In the genomic region with DNA sequence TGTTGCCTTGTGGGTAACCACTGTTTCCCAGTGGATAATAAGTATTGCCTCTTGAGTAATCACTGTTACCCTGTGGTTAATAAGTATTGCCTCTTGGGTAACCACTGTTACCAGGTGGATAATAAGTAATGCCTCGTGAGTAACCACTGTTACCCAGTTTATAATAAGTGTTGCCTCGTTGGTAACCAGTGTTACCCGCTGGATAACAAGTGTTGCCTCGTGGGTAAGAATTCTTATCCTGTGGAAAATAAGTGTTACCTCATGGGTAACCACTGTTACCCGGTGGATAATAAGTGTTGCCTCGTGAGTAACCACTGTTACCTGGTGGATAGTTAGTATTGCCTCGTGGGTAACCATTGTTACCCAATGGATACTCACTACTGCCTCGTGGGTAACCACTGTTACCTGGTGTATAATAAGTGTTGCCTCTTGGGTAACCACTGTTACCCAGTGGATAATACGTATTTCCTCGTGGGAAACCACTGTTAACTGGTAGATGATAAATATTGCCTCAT, we compare ENCODE assay signal across 32 cellular contexts. TPM values are rescaled to one million over a fixed set of nuclear protein-coding genes. Genes with fewer than 3 reads are reported as not detected.
"Had no signal": no experiment of that assay in that cellular context is flagged by ENCODE, and none has a peak within 500 bp of the region (broad histone marks: within the 10 kb centered on the region; RNA-seq: fewer than 3 reads in every experiment).

No MANE protein-coding gene starts in this region.

- ATAC-seq: activated CD4-positive, alpha-beta T cell treated with anti-CD3 and anti-CD28 coated beads for 36 hours; activated CD8-positive, alpha-beta memory T cell treated with anti-CD3 and anti-CD28 coated beads, Interleukin-2, amount 10 ng/mL, durations not matched to agents 7 days and 5 days; activated CD8-positive, alpha-beta T cell treated with anti-CD3 and anti-CD28 coated beads, Interleukin-2, amount 10 ng/mL, durations not matched to agents 7 days and 5 days; activated naive CD4-positive, alpha-beta T cell treated with anti-CD3 and anti-CD28 coated beads, Interleukin-2, amount 50 U/mL, for 72 hours; esophagus mucosa; foreskin keratinocyte; gastrocnemius medialis; heart left ventricle had no signal

- H3K9me3 ChIP-seq: ascending aorta, breast epithelium, colonic mucosa, gastrocnemius medialis had no signal

- H3K27me3 ChIP-seq: ascending aorta, breast epithelium, cardiac muscle cell, colonic mucosa, foreskin keratinocyte, gastrocnemius medialis, heart left ventricle had no signal

- H3K4me3 ChIP-seq: ascending aorta, breast epithelium, cardiac muscle cell, colonic mucosa, gastrocnemius medialis, heart left ventricle had no signal

- DNase-seq: activated CD4-positive, alpha-beta memory T cell treated with anti-CD3 and anti-CD28 coated beads for 36 hours; activated CD4-positive, alpha-beta T cell treated with anti-CD3 and anti-CD28 coated beads for 36 hours; activated CD4-positive, CD25-positive, alpha-beta regulatory T cell; activated CD4-positive, CD25-positive, alpha-beta regulatory T cell treated with anti-CD3 and anti-CD28 coated beads, Interleukin-2, amount 50 U/mL, for 72 hours; activated CD8-positive, alpha-beta memory T cell treated with anti-CD3 and anti-CD28 coated beads, Interleukin-2, amount 10 ng/mL, durations not matched to agents 7 days and 5 days; activated CD8-positive, alpha-beta memory T cell treated with anti-CD3 and anti-CD28 coated beads, Interleukin-2, amount 50 U/mL, for 4 hours; activated CD8-positive, alpha-beta T cell treated with anti-CD3 and anti-CD28 coated beads, Interleukin-2, amount 10 ng/mL, durations not matched to agents 7 days and 5 days; activated effector memory CD4-positive, alpha-beta T cell treated with anti-CD3 and anti-CD28 coated beads, Interleukin-2, amount 50 U/mL, for 16 hours; activated naive CD4-positive, alpha-beta T cell treated with anti-CD3 and anti-CD28 coated beads for 36 hours; activated naive CD8-positive, alpha-beta T cell treated with anti-CD3 and anti-CD28 coated beads, Interleukin-2, amount 10 ng/mL, durations not matched to agents 7 days and 5 days; activated T-cell treated with anti-CD3 and anti-CD28 coated beads, Interleukin-2, amount 50 U/mL, for 1 hour; activated T-cell treated with anti-CD3 and anti-CD28 coated beads, Interleukin-2, amount 50 U/mL, for 48 hours; central memory CD4-positive, alpha-beta T cell; cerebellar nuclear complex; effector CD8-positive, alpha-beta T cell; foreskin keratinocyte; gastrocnemius medialis; glutamatergic neuron; heart left ventricle; T-helper 2 cell had no signal

- H3K4me1 ChIP-seq: ascending aorta, breast epithelium, colonic mucosa, foreskin keratinocyte, gastrocnemius medialis, heart left ventricle had no signal

- H3K27ac ChIP-seq: ascending aorta, breast epithelium, cardiac muscle cell, colonic mucosa, foreskin keratinocyte, gastrocnemius medialis, heart left ventricle had no signal

- H3K36me3 ChIP-seq: ascending aorta, breast epithelium, cardiac muscle cell, colonic mucosa, gastrocnemius medialis, heart left ventricle had no signal

RNA-seq across cellular contexts. Expression of a gene that starts 24.1 kb away (rescaled TPM):
- total RNA-seq: activated CD4-positive, alpha-beta memory T cell treated with anti-CD3 and anti-CD28 coated beads for 36 hours; activated CD4-positive, alpha-beta T cell treated with anti-CD3 and anti-CD28 coated beads for 36 hours; activated CD4-positive, alpha-beta T cell treated with anti-CD3 and anti-CD28 coated beads, Interleukin-2, amount 10 ng/mL, durations not matched to agents 24 days and 14 days; activated CD8-positive, alpha-beta memory T cell treated with anti-CD3 and anti-CD28 coated beads for 36 hours; activated CD8-positive, alpha-beta memory T cell treated with anti-CD3 and anti-CD28 coated beads, Interleukin-2, amount 10 ng/mL, durations not matched to agents 7 days and 5 days; activated CD8-positive, alpha-beta T cell treated with anti-CD3 and anti-CD28 coated beads, Interleukin-2, amount 10 ng/mL, durations not matched to agents 7 days and 5 days; activated naive CD4-positive, alpha-beta T cell treated with anti-CD3 and anti-CD28 coated beads for 36 hours; activated naive CD4-positive, alpha-beta T cell treated with anti-CD3 and anti-CD28 coated beads, Interleukin-2, amount 50 U/mL, for 72 hours; activated naive CD8-positive, alpha-beta T cell treated with anti-CD3 and anti-CD28 coated beads, Interleukin-2, amount 10 ng/mL, durations not matched to agents 7 days and 5 days; activated T-helper 1 cell treated with anti-CD3 and anti-CD28 coated beads, Interleukin-12 subunit alpha, Interleukin-12 subunit beta, Interleukin-2, Interleukin-4 antibody, amounts not matched to agents 30 ng/mL and 10 ng/mL and 1 ng/mL, durations not matched to agents 14 hours and 24 hours and 36 hours; activated T-helper 2 cell treated with anti-CD3 and anti-CD28 coated beads, Interferon-gamma antibody, Interleukin-2, Interleukin-4, amounts not matched to agents 10 μg/mL and 5 μg/mL and 100 μg/mL, durations not matched to agents 14 hours and 24 hours and 36 hours; ascending aorta; cardiac muscle cell; dermis microvascular lymphatic vessel endothelial cell; epithelial cell of proximal tubule; esophagus mucosa; foreskin keratinocyte; heart left ventricle had no signal

RNA-seq across cellular contexts. Expression of a gene that starts 58.6 kb away (rescaled TPM):
- total RNA-seq: activated CD4-positive, alpha-beta memory T cell treated with anti-CD3 and anti-CD28 coated beads for 36 hours; activated CD4-positive, alpha-beta T cell treated with anti-CD3 and anti-CD28 coated beads for 36 hours; activated CD4-positive, alpha-beta T cell treated with anti-CD3 and anti-CD28 coated beads, Interleukin-2, amount 10 ng/mL, durations not matched to agents 24 days and 14 days; activated CD8-positive, alpha-beta memory T cell treated with anti-CD3 and anti-CD28 coated beads for 36 hours; activated CD8-positive, alpha-beta memory T cell treated with anti-CD3 and anti-CD28 coated beads, Interleukin-2, amount 10 ng/mL, durations not matched to agents 7 days and 5 days; activated CD8-positive, alpha-beta T cell treated with anti-CD3 and anti-CD28 coated beads, Interleukin-2, amount 10 ng/mL, durations not matched to agents 7 days and 5 days; activated naive CD4-positive, alpha-beta T cell treated with anti-CD3 and anti-CD28 coated beads for 36 hours; activated naive CD4-positive, alpha-beta T cell treated with anti-CD3 and anti-CD28 coated beads, Interleukin-2, amount 50 U/mL, for 72 hours; activated naive CD8-positive, alpha-beta T cell treated with anti-CD3 and anti-CD28 coated beads, Interleukin-2, amount 10 ng/mL, durations not matched to agents 7 days and 5 days; activated T-helper 1 cell treated with anti-CD3 and anti-CD28 coated beads, Interleukin-12 subunit alpha, Interleukin-12 subunit beta, Interleukin-2, Interleukin-4 antibody, amounts not matched to agents 30 ng/mL and 10 ng/mL and 1 ng/mL, durations not matched to agents 14 hours and 24 hours and 36 hours; activated T-helper 2 cell treated with anti-CD3 and anti-CD28 coated beads, Interferon-gamma antibody, Interleukin-2, Interleukin-4, amounts not matched to agents 10 μg/mL and 5 μg/mL and 100 μg/mL, durations not matched to agents 14 hours and 24 hours and 36 hours; ascending aorta; dermis microvascular lymphatic vessel endothelial cell; epithelial cell of proximal tubule; esophagus mucosa; foreskin keratinocyte had no signal
